Comparison of ENCODE assay signal across 32 cellular contexts in the genomic region with DNA sequence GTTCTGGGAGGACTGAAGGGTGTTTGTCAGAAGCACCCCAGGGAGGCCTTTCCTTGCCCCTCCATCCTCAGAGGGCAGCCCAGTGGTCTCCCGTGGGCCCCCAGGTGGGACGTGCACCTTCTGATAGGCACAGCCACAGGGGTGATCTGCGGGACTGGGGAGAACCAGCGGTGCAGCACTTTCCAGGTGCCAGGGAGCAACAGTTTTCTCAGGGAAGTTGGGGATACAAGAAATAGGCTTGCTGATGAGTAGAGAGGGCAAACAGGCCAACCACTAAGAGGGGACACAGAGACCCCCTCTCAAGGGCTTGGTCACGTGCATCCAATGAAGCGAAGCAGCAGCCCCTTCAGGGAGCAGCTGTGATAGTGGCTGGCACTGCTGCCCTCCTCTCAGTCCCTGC.
"Had no signal": no experiment of that assay in that cellular context is flagged by ENCODE, and none has a peak within 500 bp of the region (broad histone marks: within the 10 kb centered on the region; RNA-seq: fewer than 3 reads in every experiment).

No MANE protein-coding gene starts in this region.

- H3K27me3 Mint-ChIP-seq: activated B cell treated with CpG ODN at 0.5 μM for 24 hours; activated CD8-positive, alpha-beta T cell treated with anti-CD3 and anti-CD28 coated beads for 36 hours; activated naive CD4-positive, alpha-beta T cell treated with anti-CD3 and anti-CD28 coated beads, Interleukin-2, amount 50 U/mL, for 24 hours; activated naive CD8-positive, alpha-beta T cell treated with anti-CD3 and anti-CD28 coated beads, Interleukin-2, amount 10 ng/mL, durations not matched to agents 7 days and 5 days; brain; T-helper 17 cell had no signal

- H3K4me3 ChIP-seq: ascending aorta, breast epithelium, cardiac muscle cell, colonic mucosa, esophagus squamous epithelium had no signal

- DNase-seq: activated B cell treated with CpG ODN at 0.5 μM for 24 hours; activated CD4-positive, alpha-beta T cell treated with anti-CD3 and anti-CD28 coated beads for 48 hours; activated CD4-positive, alpha-beta T cell treated with anti-CD3 and anti-CD28 coated beads, Interleukin-2, amount 50 U/mL, for 1 hour; activated CD4-positive, alpha-beta T cell treated with anti-CD3 and anti-CD28 coated beads, Interleukin-2, amount 50 U/mL, for 48 hours; activated CD8-positive, alpha-beta memory T cell treated with anti-CD3 and anti-CD28 coated beads for 24 hours; activated CD8-positive, alpha-beta T cell treated with anti-CD3 and anti-CD28 coated beads for 36 hours; activated effector memory CD4-positive, alpha-beta T cell treated with anti-CD3 and anti-CD28 coated beads, Interleukin-2, amount 50 U/mL, for 16 hours; activated naive CD4-positive, alpha-beta T cell treated with anti-CD3 and anti-CD28 coated beads for 36 hours; activated naive CD8-positive, alpha-beta T cell treated with anti-CD3 and anti-CD28 coated beads, Interleukin-2, amount 10 ng/mL, durations not matched to agents 7 days and 5 days; activated T-cell treated with anti-CD3 and anti-CD28 coated beads, Interleukin-2, amount 50 U/mL, for 1 hour; activated T-cell treated with anti-CD3 and anti-CD28 coated beads, Interleukin-2, amount 50 U/mL, for 48 hours; central memory CD4-positive, alpha-beta T cell; cerebellar nuclear complex; colonic mucosa; effector CD8-positive, alpha-beta T cell; esophagus squamous epithelium; foreskin melanocyte; head of caudate nucleus; T-helper 1 cell; T-helper 17 cell; T1000; WERI-Rb-1 had no signal

- H3K27ac Mint-ChIP-seq: activated B cell treated with CpG ODN at 0.5 μM for 24 hours; activated CD8-positive, alpha-beta T cell treated with anti-CD3 and anti-CD28 coated beads for 36 hours; activated naive CD4-positive, alpha-beta T cell treated with anti-CD3 and anti-CD28 coated beads for 36 hours; activated naive CD4-positive, alpha-beta T cell treated with anti-CD3 and anti-CD28 coated beads, Interleukin-2, amount 50 U/mL, for 24 hours; activated naive CD8-positive, alpha-beta T cell treated with anti-CD3 and anti-CD28 coated beads, Interleukin-2, amount 10 ng/mL, durations not matched to agents 7 days and 5 days; activated T-helper 1 cell treated with anti-CD3 and anti-CD28 coated beads, Interleukin-12 subunit alpha, Interleukin-12 subunit beta, Interleukin-2, Interleukin-4 antibody, amounts not matched to agents 30 ng/mL and 10 ng/mL and 1 ng/mL, durations not matched to agents 14 hours and 24 hours and 36 hours; activated T-helper 2 cell treated with anti-CD3 and anti-CD28 coated beads, Interferon-gamma antibody, Interleukin-2, Interleukin-4, amounts not matched to agents 10 μg/mL and 5 μg/mL and 100 μg/mL, durations not matched to agents 14 hours and 24 hours and 36 hours; T-helper 17 cell; T-helper 2 cell treated with Interferon-gamma antibody and Interleukin-4, amounts not matched to agents 5 μg/mL and 100 μg/mL, for 36 hours had no signal

- H3K27ac ChIP-seq: ascending aorta, breast epithelium, cardiac muscle cell, colonic mucosa, epithelial cell of prostate, esophagus squamous epithelium, WERI-Rb-1 had no signal

- H3K4me3 Mint-ChIP-seq: activated B cell treated with CpG ODN at 0.5 μM for 24 hours; activated CD8-positive, alpha-beta T cell treated with anti-CD3 and anti-CD28 coated beads for 36 hours; activated naive CD4-positive, alpha-beta T cell treated with anti-CD3 and anti-CD28 coated beads for 36 hours; activated naive CD4-positive, alpha-beta T cell treated with anti-CD3 and anti-CD28 coated beads, Interleukin-2, amount 50 U/mL, for 24 hours; activated naive CD8-positive, alpha-beta T cell treated with anti-CD3 and anti-CD28 coated beads, Interleukin-2, amount 10 ng/mL, durations not matched to agents 7 days and 5 days; activated T-helper 1 cell treated with anti-CD3 and anti-CD28 coated beads, Interleukin-12 subunit alpha, Interleukin-12 subunit beta, Interleukin-2, Interleukin-4 antibody, amounts not matched to agents 30 ng/mL and 10 ng/mL and 1 ng/mL, durations not matched to agents 14 hours and 24 hours and 36 hours; brain; T-helper 17 cell; T-helper 2 cell treated with Interferon-gamma antibody and Interleukin-4, amounts not matched to agents 5 μg/mL and 100 μg/mL, for 36 hours had no signal

- H3K27me3 ChIP-seq: ascending aorta, breast epithelium, cardiac muscle cell, colonic mucosa, esophagus squamous epithelium had no signal

- H3K36me3 ChIP-seq: breast epithelium had no signal

- ATAC-seq: activated CD4-positive, CD25-positive, alpha-beta regulatory T cell treated with anti-CD3 and anti-CD28 coated beads, Interleukin-2, amount 50 U/mL, for 24 hours; activated CD8-positive, alpha-beta T cell treated with anti-CD3 and anti-CD28 coated beads for 36 hours; T-helper 17 cell had no signal

- H3K4me1 Mint-ChIP-seq: activated B cell treated with CpG ODN at 0.5 μM for 24 hours; activated naive CD4-positive, alpha-beta T cell treated with anti-CD3 and anti-CD28 coated beads, Interleukin-2, amount 50 U/mL, for 24 hours; activated naive CD8-positive, alpha-beta T cell treated with anti-CD3 and anti-CD28 coated beads, Interleukin-2, amount 10 ng/mL, durations not matched to agents 7 days and 5 days had no signal

- H3K9me3 Mint-ChIP-seq: activated B cell treated with CpG ODN at 0.5 μM for 24 hours; activated CD8-positive, alpha-beta T cell treated with anti-CD3 and anti-CD28 coated beads for 36 hours; activated naive CD4-positive, alpha-beta T cell treated with anti-CD3 and anti-CD28 coated beads for 36 hours; activated naive CD4-positive, alpha-beta T cell treated with anti-CD3 and anti-CD28 coated beads, Interleukin-2, amount 50 U/mL, for 24 hours; activated naive CD8-positive, alpha-beta T cell treated with anti-CD3 and anti-CD28 coated beads, Interleukin-2, amount 10 ng/mL, durations not matched to agents 7 days and 5 days; activated T-helper 1 cell treated with anti-CD3 and anti-CD28 coated beads, Interleukin-12 subunit alpha, Interleukin-12 subunit beta, Interleukin-2, Interleukin-4 antibody, amounts not matched to agents 30 ng/mL and 10 ng/mL and 1 ng/mL, durations not matched to agents 14 hours and 24 hours and 36 hours; activated T-helper 2 cell treated with anti-CD3 and anti-CD28 coated beads, Interferon-gamma antibody, Interleukin-2, Interleukin-4, amounts not matched to agents 10 μg/mL and 5 μg/mL and 100 μg/mL, durations not matched to agents 14 hours and 24 hours and 36 hours; brain; T-helper 2 cell treated with Interferon-gamma antibody and Interleukin-4, amounts not matched to agents 5 μg/mL and 100 μg/mL, for 36 hours had no signal

- H3K9me3 ChIP-seq: ascending aorta, breast epithelium, colonic mucosa, esophagus squamous epithelium had no signal

- H3K4me1 ChIP-seq: ascending aorta, breast epithelium, colonic mucosa had no signal
